In the genomic region with DNA sequence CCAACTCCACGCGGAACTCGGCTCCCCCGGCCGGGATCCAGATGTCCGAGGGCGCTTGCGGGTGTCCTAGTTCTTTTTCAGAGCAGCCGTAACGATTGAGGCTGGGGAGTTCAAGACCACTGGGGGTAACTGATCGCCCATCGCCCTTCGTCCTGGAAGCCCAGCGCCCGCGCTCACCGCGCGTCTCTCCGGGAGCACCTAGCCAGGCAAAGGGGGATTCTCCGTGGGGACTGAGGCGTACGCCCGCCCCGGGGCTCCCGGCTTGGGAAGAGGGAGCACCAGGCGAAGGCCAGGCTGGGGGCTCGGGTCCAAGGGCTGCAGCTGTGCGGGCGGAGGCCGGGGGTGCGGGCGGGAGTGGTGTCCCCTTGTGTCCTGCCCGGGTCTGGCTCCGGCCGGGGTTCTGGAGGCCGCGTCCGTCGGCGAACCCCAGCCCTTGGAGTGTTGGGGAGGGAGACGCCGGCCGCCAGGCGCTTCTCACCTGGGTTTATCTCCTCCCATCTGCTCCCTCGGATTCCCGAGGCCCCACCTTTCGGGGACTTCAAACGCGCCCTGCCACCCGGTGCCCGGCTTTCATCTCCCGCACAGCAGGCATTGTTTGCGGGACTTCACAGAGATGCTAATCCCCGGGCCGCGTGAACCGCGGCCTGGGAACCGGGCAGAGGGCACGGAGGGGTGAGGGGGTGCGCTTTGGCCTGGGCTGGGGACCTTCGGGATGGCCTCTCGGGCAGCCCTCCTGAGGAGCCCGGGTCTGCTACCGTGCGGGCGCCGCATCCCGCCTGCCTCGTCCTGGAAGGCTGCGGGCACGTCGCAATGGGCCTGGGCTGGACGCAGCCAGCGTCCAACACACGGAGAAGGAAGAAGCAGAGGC, we compare ENCODE assay signal across 2 cellular contexts.
A peak's percentile ranks its signal among the peaks of the same experiment; 100 is the strongest.
TF ChIP-seq lines count a peak whose summit lies in the region.

No MANE protein-coding gene starts in this region.

TF ChIP-seq in HepG2, 621 proteins besides CTCF, POLR2A, EP300 and RAD21 (continues in another document):
- TF ChIP-seq, protein P1, sequence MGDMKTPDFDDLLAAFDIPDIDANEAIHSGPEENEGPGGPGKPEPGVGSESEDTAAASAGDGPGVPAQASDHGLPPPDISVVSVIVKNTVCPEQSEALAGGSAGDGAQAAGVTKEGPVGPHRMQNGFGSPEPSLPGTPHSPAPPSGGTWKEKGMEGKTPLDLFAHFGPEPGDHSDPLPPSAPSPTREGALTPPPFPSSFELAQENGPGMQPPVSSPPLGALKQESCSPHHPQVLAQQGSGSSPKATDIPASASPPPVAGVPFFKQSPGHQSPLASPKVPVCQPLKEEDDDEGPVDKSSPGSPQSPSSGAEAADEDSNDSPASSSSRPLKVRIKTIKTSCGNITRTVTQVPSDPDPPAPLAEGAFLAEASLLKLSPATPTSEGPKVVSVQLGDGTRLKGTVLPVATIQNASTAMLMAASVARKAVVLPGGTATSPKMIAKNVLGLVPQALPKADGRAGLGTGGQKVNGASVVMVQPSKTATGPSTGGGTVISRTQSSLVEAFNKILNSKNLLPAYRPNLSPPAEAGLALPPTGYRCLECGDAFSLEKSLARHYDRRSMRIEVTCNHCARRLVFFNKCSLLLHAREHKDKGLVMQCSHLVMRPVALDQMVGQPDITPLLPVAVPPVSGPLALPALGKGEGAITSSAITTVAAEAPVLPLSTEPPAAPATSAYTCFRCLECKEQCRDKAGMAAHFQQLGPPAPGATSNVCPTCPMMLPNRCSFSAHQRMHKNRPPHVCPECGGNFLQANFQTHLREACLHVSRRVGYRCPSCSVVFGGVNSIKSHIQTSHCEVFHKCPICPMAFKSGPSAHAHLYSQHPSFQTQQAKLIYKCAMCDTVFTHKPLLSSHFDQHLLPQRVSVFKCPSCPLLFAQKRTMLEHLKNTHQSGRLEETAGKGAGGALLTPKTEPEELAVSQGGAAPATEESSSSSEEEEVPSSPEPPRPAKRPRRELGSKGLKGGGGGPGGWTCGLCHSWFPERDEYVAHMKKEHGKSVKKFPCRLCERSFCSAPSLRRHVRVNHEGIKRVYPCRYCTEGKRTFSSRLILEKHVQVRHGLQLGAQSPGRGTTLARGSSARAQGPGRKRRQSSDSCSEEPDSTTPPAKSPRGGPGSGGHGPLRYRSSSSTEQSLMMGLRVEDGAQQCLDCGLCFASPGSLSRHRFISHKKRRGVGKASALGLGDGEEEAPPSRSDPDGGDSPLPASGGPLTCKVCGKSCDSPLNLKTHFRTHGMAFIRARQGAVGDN (CRISPR knock-in tag; IDR thresholded peaks at IDR 0.05), result peak; percentile 16; the same call in 1 of the 2 replicates
- TF ChIP-seq, protein P2, sequence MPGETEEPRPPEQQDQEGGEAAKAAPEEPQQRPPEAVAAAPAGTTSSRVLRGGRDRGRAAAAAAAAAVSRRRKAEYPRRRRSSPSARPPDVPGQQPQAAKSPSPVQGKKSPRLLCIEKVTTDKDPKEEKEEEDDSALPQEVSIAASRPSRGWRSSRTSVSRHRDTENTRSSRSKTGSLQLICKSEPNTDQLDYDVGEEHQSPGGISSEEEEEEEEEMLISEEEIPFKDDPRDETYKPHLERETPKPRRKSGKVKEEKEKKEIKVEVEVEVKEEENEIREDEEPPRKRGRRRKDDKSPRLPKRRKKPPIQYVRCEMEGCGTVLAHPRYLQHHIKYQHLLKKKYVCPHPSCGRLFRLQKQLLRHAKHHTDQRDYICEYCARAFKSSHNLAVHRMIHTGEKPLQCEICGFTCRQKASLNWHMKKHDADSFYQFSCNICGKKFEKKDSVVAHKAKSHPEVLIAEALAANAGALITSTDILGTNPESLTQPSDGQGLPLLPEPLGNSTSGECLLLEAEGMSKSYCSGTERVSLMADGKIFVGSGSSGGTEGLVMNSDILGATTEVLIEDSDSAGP (CRISPR knock-in tag; IDR thresholded peaks at IDR 0.05; ENCODE audit: borderline replicate concordance), result peak; percentile 19; the same call in 1 of the 2 replicates
- TF ChIP-seq RXRA (CRISPR knock-in tag; IDR thresholded peaks at IDR 0.05) (peak; percentile 18; the same call in 1 of the 2 replicates), BCL6 (CRISPR knock-in tag; IDR thresholded peaks at IDR 0.05) (peak; percentile 64), SOX5 (CRISPR knock-in tag; IDR thresholded peaks at IDR 0.05; ENCODE audit: borderline replicate concordance) (peak; percentile 67; the same call in 1 of the 2 replicates), ZNF841 (CRISPR knock-in tag; IDR thresholded peaks at IDR 0.05; ENCODE audit: borderline replicate concordance) (no peak), EZH2 (conservative IDR thresholded peaks at IDR 0.05; ENCODE audit: low read depth, low read length) (peak; percentile 57; the same call in 1 of the 2 replicates), HNRNPL (IDR thresholded peaks at IDR 0.05; ENCODE audit: low read depth, low read length) (peak; percentile 81)
- TF ChIP-seq, protein P3, sequence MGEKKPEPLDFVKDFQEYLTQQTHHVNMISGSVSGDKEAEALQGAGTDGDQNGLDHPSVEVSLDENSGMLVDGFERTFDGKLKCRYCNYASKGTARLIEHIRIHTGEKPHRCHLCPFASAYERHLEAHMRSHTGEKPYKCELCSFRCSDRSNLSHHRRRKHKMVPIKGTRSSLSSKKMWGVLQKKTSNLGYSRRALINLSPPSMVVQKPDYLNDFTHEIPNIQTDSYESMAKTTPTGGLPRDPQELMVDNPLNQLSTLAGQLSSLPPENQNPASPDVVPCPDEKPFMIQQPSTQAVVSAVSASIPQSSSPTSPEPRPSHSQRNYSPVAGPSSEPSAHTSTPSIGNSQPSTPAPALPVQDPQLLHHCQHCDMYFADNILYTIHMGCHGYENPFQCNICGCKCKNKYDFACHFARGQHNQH (CRISPR knock-in tag; IDR thresholded peaks at IDR 0.05), result no peak

TF ChIP-seq in neural cell, 6 proteins besides CTCF, POLR2A, EP300 and RAD21:
- TF ChIP-seq SMC3 (conservative IDR thresholded peaks at IDR 0.05; ENCODE audit: poor library complexity) (no peak), EZH2 (IDR thresholded peaks at IDR 0.05; ENCODE audit: borderline replicate concordance, insufficient read depth, low read length, poor library complexity, severe bottlenecking) (peak; percentile 84)
